In the genomic region with DNA sequence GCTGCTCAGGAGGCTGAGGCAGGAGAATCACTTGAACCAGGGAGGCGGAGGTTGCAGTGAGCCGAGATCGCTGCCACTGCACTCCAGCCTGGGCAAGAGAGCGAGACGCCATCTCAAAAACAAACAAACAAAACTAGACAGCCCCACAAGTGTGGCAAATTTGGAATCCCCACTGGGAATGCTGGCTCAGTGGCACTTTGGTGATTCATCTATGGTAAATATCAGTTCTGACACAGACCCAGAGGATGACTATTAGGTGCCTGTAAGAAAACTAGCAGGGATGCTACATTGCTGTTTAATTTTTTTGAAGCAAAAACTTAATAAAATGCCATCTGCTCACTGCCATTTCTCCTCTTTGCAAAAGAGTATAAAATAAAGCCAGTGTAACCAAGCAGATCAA, we compare ENCODE assay signal across 2 cellular contexts.
A peak's percentile ranks its signal among the peaks of the same experiment; 100 is the strongest.
TF ChIP-seq lines count a peak whose summit lies in the region.

No MANE protein-coding gene starts in this region.

TF ChIP-seq in SK-N-SH, 30 proteins besides CTCF, POLR2A, EP300 and RAD21:
- TF ChIP-seq FOXJ3 (CRISPR knock-in tag; IDR thresholded peaks at IDR 0.05) (no peak), GABPA (IDR thresholded peaks at IDR 0.05; ENCODE audit: low read depth) (no peak), FOSL2 (IDR thresholded peaks at IDR 0.05; ENCODE audit: borderline replicate concordance, low read depth) (peak; percentile 26; the same call in 1 of the 2 replicates)

TF ChIP-seq in SK-N-SH treated with all-trans-retinoic acid at 6 μM for 48 hours, 23 proteins besides CTCF, POLR2A, EP300 and RAD21:
- TF ChIP-seq ZFP30 (CRISPR knock-in tag; IDR thresholded peaks at IDR 0.05) (no peak), TOX (CRISPR knock-in tag; IDR thresholded peaks at IDR 0.05; ENCODE audit: borderline replicate concordance) (no peak), ZFP3 (CRISPR knock-in tag; IDR thresholded peaks at IDR 0.05) (no peak), GLIS3 (CRISPR knock-in tag; IDR thresholded peaks at IDR 0.05) (no peak), RARB (CRISPR knock-in tag; IDR thresholded peaks at IDR 0.05) (no peak), OSR1 (CRISPR knock-in tag; IDR thresholded peaks at IDR 0.05) (no peak), ZNF565 (CRISPR knock-in tag; conservative IDR thresholded peaks at IDR 0.05; ENCODE audit: low read depth) (no peak), BACH2 (CRISPR knock-in tag; IDR thresholded peaks at IDR 0.05; ENCODE audit: borderline replicate concordance) (no peak), ZC3H10 (CRISPR knock-in tag; IDR thresholded peaks at IDR 0.05) (no peak), PPARA (CRISPR knock-in tag; IDR thresholded peaks at IDR 0.05; ENCODE audit: borderline replicate concordance) (no peak), ISL1 (CRISPR knock-in tag; IDR thresholded peaks at IDR 0.05) (no peak), ESRRG (CRISPR knock-in tag; IDR thresholded peaks at IDR 0.05) (no peak)
- TF ChIP-seq, protein P1, sequence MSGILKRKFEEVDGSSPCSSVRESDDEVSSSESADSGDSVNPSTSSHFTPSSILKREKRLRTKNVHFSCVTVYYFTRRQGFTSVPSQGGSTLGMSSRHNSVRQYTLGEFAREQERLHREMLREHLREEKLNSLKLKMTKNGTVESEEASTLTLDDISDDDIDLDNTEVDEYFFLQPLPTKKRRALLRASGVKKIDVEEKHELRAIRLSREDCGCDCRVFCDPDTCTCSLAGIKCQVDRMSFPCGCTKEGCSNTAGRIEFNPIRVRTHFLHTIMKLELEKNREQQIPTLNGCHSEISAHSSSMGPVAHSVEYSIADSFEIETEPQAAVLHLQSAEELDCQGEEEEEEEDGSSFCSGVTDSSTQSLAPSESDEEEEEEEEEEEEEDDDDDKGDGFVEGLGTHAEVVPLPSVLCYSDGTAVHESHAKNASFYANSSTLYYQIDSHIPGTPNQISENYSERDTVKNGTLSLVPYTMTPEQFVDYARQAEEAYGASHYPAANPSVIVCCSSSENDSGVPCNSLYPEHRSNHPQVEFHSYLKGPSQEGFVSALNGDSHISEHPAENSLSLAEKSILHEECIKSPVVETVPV (CRISPR knock-in tag; IDR thresholded peaks at IDR 0.05), result no peak
- TF ChIP-seq, protein P2, sequence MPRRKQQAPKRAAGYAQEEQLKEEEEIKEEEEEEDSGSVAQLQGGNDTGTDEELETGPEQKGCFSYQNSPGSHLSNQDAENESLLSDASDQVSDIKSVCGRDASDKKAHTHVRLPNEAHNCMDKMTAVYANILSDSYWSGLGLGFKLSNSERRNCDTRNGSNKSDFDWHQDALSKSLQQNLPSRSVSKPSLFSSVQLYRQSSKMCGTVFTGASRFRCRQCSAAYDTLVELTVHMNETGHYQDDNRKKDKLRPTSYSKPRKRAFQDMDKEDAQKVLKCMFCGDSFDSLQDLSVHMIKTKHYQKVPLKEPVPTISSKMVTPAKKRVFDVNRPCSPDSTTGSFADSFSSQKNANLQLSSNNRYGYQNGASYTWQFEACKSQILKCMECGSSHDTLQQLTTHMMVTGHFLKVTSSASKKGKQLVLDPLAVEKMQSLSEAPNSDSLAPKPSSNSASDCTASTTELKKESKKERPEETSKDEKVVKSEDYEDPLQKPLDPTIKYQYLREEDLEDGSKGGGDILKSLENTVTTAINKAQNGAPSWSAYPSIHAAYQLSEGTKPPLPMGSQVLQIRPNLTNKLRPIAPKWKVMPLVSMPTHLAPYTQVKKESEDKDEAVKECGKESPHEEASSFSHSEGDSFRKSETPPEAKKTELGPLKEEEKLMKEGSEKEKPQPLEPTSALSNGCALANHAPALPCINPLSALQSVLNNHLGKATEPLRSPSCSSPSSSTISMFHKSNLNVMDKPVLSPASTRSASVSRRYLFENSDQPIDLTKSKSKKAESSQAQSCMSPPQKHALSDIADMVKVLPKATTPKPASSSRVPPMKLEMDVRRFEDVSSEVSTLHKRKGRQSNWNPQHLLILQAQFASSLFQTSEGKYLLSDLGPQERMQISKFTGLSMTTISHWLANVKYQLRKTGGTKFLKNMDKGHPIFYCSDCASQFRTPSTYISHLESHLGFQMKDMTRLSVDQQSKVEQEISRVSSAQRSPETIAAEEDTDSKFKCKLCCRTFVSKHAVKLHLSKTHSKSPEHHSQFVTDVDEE (CRISPR knock-in tag; IDR thresholded peaks at IDR 0.05), result no peak
- TF ChIP-seq, protein P3, sequence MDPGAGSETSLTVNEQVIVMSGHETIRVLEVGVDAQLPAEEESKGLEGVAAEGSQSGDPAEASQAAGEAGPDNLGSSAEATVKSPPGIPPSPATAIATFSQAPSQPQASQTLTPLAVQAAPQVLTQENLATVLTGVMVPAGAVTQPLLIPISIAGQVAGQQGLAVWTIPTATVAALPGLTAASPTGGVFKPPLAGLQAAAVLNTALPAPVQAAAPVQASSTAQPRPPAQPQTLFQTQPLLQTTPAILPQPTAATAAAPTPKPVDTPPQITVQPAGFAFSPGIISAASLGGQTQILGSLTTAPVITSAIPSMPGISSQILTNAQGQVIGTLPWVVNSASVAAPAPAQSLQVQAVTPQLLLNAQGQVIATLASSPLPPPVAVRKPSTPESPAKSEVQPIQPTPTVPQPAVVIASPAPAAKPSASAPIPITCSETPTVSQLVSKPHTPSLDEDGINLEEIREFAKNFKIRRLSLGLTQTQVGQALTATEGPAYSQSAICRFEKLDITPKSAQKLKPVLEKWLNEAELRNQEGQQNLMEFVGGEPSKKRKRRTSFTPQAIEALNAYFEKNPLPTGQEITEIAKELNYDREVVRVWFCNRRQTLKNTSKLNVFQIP (CRISPR knock-in tag; IDR thresholded peaks at IDR 0.05; ENCODE audit: borderline replicate concordance, low read depth), result no peak
